13 cellular contexts compared by ENCODE assay signal in the genomic region with DNA sequence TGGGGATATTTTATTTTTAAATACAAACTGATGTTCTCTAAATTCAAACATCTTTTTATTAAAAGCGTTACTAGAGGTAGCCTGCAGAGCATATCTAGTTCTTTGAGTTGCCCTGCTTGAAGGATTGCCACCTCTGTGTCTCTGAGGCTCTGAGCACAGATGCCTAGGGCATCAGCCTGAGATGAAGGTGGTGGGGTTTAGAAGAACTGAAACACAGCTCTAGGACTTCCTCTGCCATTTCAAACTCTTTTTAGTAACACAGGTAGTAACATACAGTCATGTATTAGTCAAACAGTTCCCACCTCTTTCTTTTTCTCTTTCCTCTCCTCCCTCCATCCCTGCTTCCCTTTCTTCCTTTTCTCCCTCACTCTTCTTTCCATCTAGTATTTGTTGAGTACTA.
DNase-seq lines count a peak whose midpoint lies in the region; ATAC-seq and TF ChIP-seq lines count a peak whose summit lies in the region.
"Had no signal": no experiment of that assay in that cellular context is flagged by ENCODE, and none has a peak within 500 bp of the region (broad histone marks: within the 10 kb centered on the region; RNA-seq: fewer than 3 reads in every experiment).

No MANE protein-coding gene starts in this region.

- no peak for TF ChIP-seq CTCF in GM12864 (IDR thresholded peaks at IDR 0.05; ENCODE audit: low read depth, low read length, missing control alignments)

- ATAC-seq in GM19324 (IDR thresholded peaks at IDR 0.05; ENCODE audit: low FRiP score, unreplicated experiment) (peak; percentile 82), HG02642 (IDR thresholded peaks at IDR 0.05; ENCODE audit: poor library complexity, unreplicated experiment) (peak; percentile 87), HG03442 (IDR thresholded peaks at IDR 0.05; ENCODE audit: unreplicated experiment) (peak; percentile 99)
- ATAC-seq: lower lobe of right lung, psoas muscle had no signal

- H3K4me3 ChIP-seq in GM12864 (ENCODE audit: low read depth, low read length), result no peak overlapping the region
- H3K4me3 ChIP-seq: lower lobe of right lung, psoas muscle, thoracic aorta had no signal

- DNase-seq in GM12864 (ENCODE audit: low read depth), result peak; percentile 34
- DNase-seq in OCI-M1 (lab: John Stamatoyannopoulos, UW), result no peak
- DNase-seq in NCI-H146 (lab: John Stamatoyannopoulos, UW), result no peak
- DNase-seq in LoVo (ENCODE audit: low spot score), result no peak
- no peak for DNase-seq in COR-L47 (lab: John Stamatoyannopoulos, UW)
- DNase-seq: activated CD4-positive, alpha-beta T cell treated with anti-CD3 and anti-CD28 coated beads, Interleukin-2, amount 10 ng/mL, durations not matched to agents 7 days and 5 days; lower lobe of right lung; NCI-H510A; psoas muscle had no signal
